In genomic region chr19:41265376-41266153, GRCh38 we compare ENCODE assay signal across 8 cellular contexts. TPM values are rescaled to one million over a fixed set of nuclear protein-coding genes. Genes with fewer than 3 reads are reported as not detected.
DNase-seq lines count a peak whose midpoint lies in the region; ATAC-seq and TF ChIP-seq lines count a peak whose summit lies in the region.

No MANE protein-coding gene starts in this region.

- H3K4me1 Mint-ChIP-seq in activated T-cell treated with anti-CD3 and anti-CD28 coated beads, Interleukin-2, amount 50 U/mL, for 24 hours (ENCODE audit: low read depth) = peaks cover 45% of the 10 kb centered on the region

- no peaks in the 10 kb centered on the region for H3K4me1 ChIP-seq in BE2C

- no peak for ATAC-seq in GM21529 (IDR thresholded peaks at IDR 0.05; ENCODE audit: unreplicated experiment)

- peak overlapping the region; percentile 100 for H3K27ac ChIP-seq in HL-60 (replicated peaks)

- peaks cover 48% of the 10 kb centered on the region for H3K36me3 ChIP-seq in BE2C

- H3K27me3 ChIP-seq in BE2C = 0 out of 2 replicates have a peak, but pooled peaks cover 4% of the 10 kb centered on the region
- H3K27me3 ChIP-seq in HL-60 (ENCODE audit: insufficient read depth, poor library complexity, severe bottlenecking) = no peaks in the 10 kb centered on the region

- TF ChIP-seq CTCF in BE2C (IDR thresholded peaks at IDR 0.05; ENCODE audit: low read depth, low read length) = no peak
- no peak for TF ChIP-seq CTCF in HL-60 (IDR thresholded peaks at IDR 0.05; ENCODE audit: insufficient read depth, low read length)
- no peak for TF ChIP-seq CTCF in retinal pigment epithelial cell (conservative IDR thresholded peaks at IDR 0.05; ENCODE audit: low read depth, low read length)

- H3K27me3 Mint-ChIP-seq in activated T-cell treated with anti-CD3 and anti-CD28 coated beads, Interleukin-2, amount 50 U/mL, for 24 hours = no peaks in the 10 kb centered on the region

- H3K9me3 ChIP-seq in BE2C = no peaks in the 10 kb centered on the region

- H3K36me3 Mint-ChIP-seq in activated T-cell treated with anti-CD3 and anti-CD28 coated beads, Interleukin-2, amount 50 U/mL, for 24 hours (ENCODE audit: low read depth) = peaks cover 62% of the 10 kb centered on the region

- peak overlapping the region; percentile 100 for H3K27ac Mint-ChIP-seq in activated T-cell treated with anti-CD3 and anti-CD28 coated beads, Interleukin-2, amount 50 U/mL, for 24 hours

- H3K9me3 Mint-ChIP-seq in activated T-cell treated with anti-CD3 and anti-CD28 coated beads, Interleukin-2, amount 50 U/mL, for 24 hours = no peaks in the 10 kb centered on the region

- DNase-seq in BE2C (peak; percentile 16), HL-60 (ENCODE audit: low read depth in 1 of 2, low spot score in 1 of 2) (peak in 1 of 2 experiments; percentile 14), globus pallidus (ENCODE audit: low spot score) (peak; percentile 4), retinal pigment epithelial cell (ENCODE audit: low read depth) (no peak), MV-4-11 (lab: John Stamatoyannopoulos, UW) (no peak)
- peak; percentile 49 for DNase-seq in activated T-cell treated with anti-CD3 and anti-CD28 coated beads, Interleukin-2, amount 50 U/mL, for 24 hours
- no peak for DNase-seq in NK-92 treated with Interleukin-12 subunit alpha and Interleukin-12 subunit beta, amount 100 ng/mL, for 24 hours (lab: John Stamatoyannopoulos, UW)

- H3K4me3 ChIP-seq in BE2C (ENCODE audit: low read depth, low read length) (peak overlapping the region; percentile 94), HL-60 (replicated peaks; ENCODE audit: insufficient read depth, low read length) (peak overlapping the region; percentile 63), retinal pigment epithelial cell (ENCODE audit: low read length) (peak overlapping the region; percentile 91)

- peak overlapping the region; percentile 93 for H3K4me3 Mint-ChIP-seq in activated T-cell treated with anti-CD3 and anti-CD28 coated beads, Interleukin-2, amount 50 U/mL, for 24 hours

RNA-seq across cellular contexts. Expression of gene HNRNPUL1, which starts 1.4 kb away (rescaled TPM):
- 344 TPM for polyA plus RNA-seq in BE2C (2012; ENCODE audit: insufficient read depth, insufficient read length, low read depth)

RNA-seq across cellular contexts. Expression of gene CCDC97, which starts 44.4 kb away (rescaled TPM):
- 54.0 TPM for polyA plus RNA-seq in BE2C (2012; ENCODE audit: insufficient read depth, insufficient read length, low read depth)

RNA-seq across cellular contexts. Expression of gene AXL, which starts 46.5 kb away (rescaled TPM):
- 1.8 TPM for polyA plus RNA-seq in BE2C (2012; ENCODE audit: insufficient read depth, insufficient read length, low read depth)

Comparison
In these comparisons a context has a peak if more than half of its experiments do, and no peak if none do; other contexts are left out.
1. DNase-seq: peak in BE2C (single experiment), activated T-cell treated with anti-CD3 and anti-CD28 coated beads, Interleukin-2, amount 50 U/mL, for 24 hours (single experiment) and globus pallidus (single experiment); none in retinal pigment epithelial cell (single experiment), MV-4-11 (single experiment) and NK-92 treated with Interleukin-12 subunit alpha and Interleukin-12 subunit beta, amount 100 ng/mL, for 24 hours (single experiment).
2. Peak in every context shown above with its lines, with median percentiles within 50 percentile points of each other: H3K4me3 ChIP-seq.